In genomic region chr2:226796012-226796839, GRCh38 we compare ENCODE assay signal across 10 cellular contexts. TPM values are rescaled to one million over a fixed set of nuclear protein-coding genes. Genes with fewer than 3 reads are reported as not detected.
DNase-seq lines count a peak whose midpoint lies in the region; ATAC-seq and TF ChIP-seq lines count a peak whose summit lies in the region.
"Had no signal": no experiment of that assay in that cellular context is flagged by ENCODE, and none has a peak within 500 bp of the region (broad histone marks: within the 10 kb centered on the region; RNA-seq: fewer than 3 reads in every experiment).

No MANE protein-coding gene starts in this region.

- no peak for TF ChIP-seq EP300 in gastroesophageal sphincter (IDR thresholded peaks at IDR 0.05)

- peak overlapping the region in 2 of 7 donors; percentile 9 to 21 for H3K27ac Mint-ChIP-seq in CD4-positive, alpha-beta memory T cell
- H3K27ac Mint-ChIP-seq in natural killer cell treated with Interleukin-12 subunit alpha and Interleukin-12 subunit beta and Interleukin-15 and Interleukin-18, amount 100 ng/mL, for 72 hours: no peak overlapping the region
- H3K27ac Mint-ChIP-seq in WTC11: no peak overlapping the region
- H3K27ac Mint-ChIP-seq: memory B cell had no signal

- peaks cover 0 to 1% of the 10 kb centered on the region in 2 donors for H3K27me3 Mint-ChIP-seq in CD4-positive, alpha-beta memory T cell
- peaks cover 15 to 17% of the 10 kb centered on the region in 2 donors for H3K27me3 Mint-ChIP-seq in natural killer cell treated with Interleukin-12 subunit alpha and Interleukin-12 subunit beta and Interleukin-15 and Interleukin-18, amount 100 ng/mL, for 72 hours
- H3K27me3 Mint-ChIP-seq in WTC11 (ENCODE audit: low read depth): no peaks in the 10 kb centered on the region
- H3K27me3 Mint-ChIP-seq: memory B cell had no signal

- CTCF ChIA-PET in CD4-positive, alpha-beta memory T cell (lab: Charles Lee; ENCODE audit: partially characterized antibody): interaction anchor here (0.8 to 1.7 kb wide), 2 partner anchors 39 to 581 kb away, joined by 3 to 4 read pairs; partner anchors contain the start of gene RHBDD1
- CTCF ChIA-PET in RWPE1 (lab: Yijun Ruan, JAX): interaction anchor here (0.6 to 1.0 kb wide), 2 partner anchors 242 to 589 kb away, joined by 3 to 4 read pairs; no protein-coding TSS in a partner anchor
- CTCF ChIA-PET in WTC11 (lab: Charles Lee): interaction anchor here (1.0 to 1.5 kb wide), 2 partner anchors 41 to 765 kb away, joined by 3 read pairs; no protein-coding TSS in a partner anchor

- H3K4me3 ChIP-seq in CD4-positive, alpha-beta memory T cell (ENCODE audit: low read length in 2 of 2): no peak overlapping the region
- H3K4me3 ChIP-seq in gastroesophageal sphincter (peak overlapping the region in 1 of 2 donors; percentile 89), psoas muscle (peak overlapping the region; percentile 89)

- H3K27ac ChIP-seq in CD4-positive, alpha-beta memory T cell (ENCODE audit: low read depth, low read length): no peak overlapping the region
- H3K27ac ChIP-seq in RWPE1: peak overlapping the region; percentile 92
- peak overlapping the region in 3 of 4 donors; percentile 94 to 95 (median 95) for H3K27ac ChIP-seq in gastroesophageal sphincter
- H3K27ac ChIP-seq in psoas muscle: peak overlapping the region; percentile 99

- POLR2A ChIA-PET in CD4-positive, alpha-beta memory T cell (lab: Charles Lee; ENCODE audit: partially characterized antibody): interaction anchor here (1.5 kb wide), 1 partner anchor 40 kb away, joined by 7 read pairs; the partner anchor contains the start of gene RHBDD1
- POLR2A ChIA-PET in RWPE1 (lab: Yijun Ruan, JAX; ENCODE audit: low non-redundant PET): interaction anchor here (0.9 kb wide), 1 partner anchor 724 kb away, joined by 3 read pairs; no protein-coding TSS in a partner anchor
- POLR2A ChIA-PET in WTC11 (lab: Charles Lee): no interaction called here

- ATAC-seq in gastroesophageal sphincter (no peak), psoas muscle (no peak), WTC11 (no peak), HG02588 (IDR thresholded peaks at IDR 0.05; ENCODE audit: unreplicated experiment) (no peak)
- no peak for ATAC-seq in natural killer cell treated with Interleukin-12 subunit alpha and Interleukin-12 subunit beta and Interleukin-15 and Interleukin-18, amount 100 ng/mL, for 72 hours

- H3K27me3 ChIP-seq in CD4-positive, alpha-beta memory T cell (ENCODE audit: insufficient read depth, low read length): no peaks in the 10 kb centered on the region
- H3K27me3 ChIP-seq in gastroesophageal sphincter: no peaks in the 10 kb centered on the region
- H3K27me3 ChIP-seq in psoas muscle (ENCODE audit: insufficient read depth in 3 of 3, low read length in 2 of 3): no peaks in the 10 kb centered on the region

- peaks cover 0 to 1% of the 10 kb centered on the region in 2 donors for H3K36me3 Mint-ChIP-seq in CD4-positive, alpha-beta memory T cell
- no peaks in the 10 kb centered on the region for H3K36me3 Mint-ChIP-seq in natural killer cell treated with Interleukin-12 subunit alpha and Interleukin-12 subunit beta and Interleukin-15 and Interleukin-18, amount 100 ng/mL, for 72 hours
- peaks cover 16% of the 10 kb centered on the region for H3K36me3 Mint-ChIP-seq in WTC11
- H3K36me3 Mint-ChIP-seq: memory B cell had no signal

- TF ChIP-seq POLR2A in gastroesophageal sphincter (IDR thresholded peaks at IDR 0.05): no peak

- no peaks in the 10 kb centered on the region for H3K9me3 ChIP-seq in CD4-positive, alpha-beta memory T cell (ENCODE audit: control insufficient read depth in 1 of 2, low read length in 2 of 2)
- H3K9me3 ChIP-seq in gastroesophageal sphincter (no peaks in the 10 kb centered on the region), psoas muscle (no peaks in the 10 kb centered on the region)

- 40 to 100% methylated on average over 1 to 2 of the region's 25 CpGs for WGBS in gastroesophageal sphincter (ENCODE audit: low coverage in 1 of 2), 2 donors
- 42 to 74% (median 49%) methylated on average over 24 to 25 of the region's 25 CpGs for WGBS in psoas muscle, 3 donors

- no peaks in the 10 kb centered on the region for H3K36me3 ChIP-seq in CD4-positive, alpha-beta memory T cell (ENCODE audit: insufficient read depth, low read length)
- H3K36me3 ChIP-seq in gastroesophageal sphincter (peaks cover 0 to 8% of the 10 kb centered on the region in 2 donors), psoas muscle (ENCODE audit: insufficient read depth in 1 of 2, low read depth in 1 of 2) (no peaks in the 10 kb centered on the region)

- no peaks in the 10 kb centered on the region for H3K9me3 Mint-ChIP-seq in CD4-positive, alpha-beta memory T cell
- H3K9me3 Mint-ChIP-seq in natural killer cell treated with Interleukin-12 subunit alpha and Interleukin-12 subunit beta and Interleukin-15 and Interleukin-18, amount 100 ng/mL, for 72 hours: no peaks in the 10 kb centered on the region
- H3K9me3 Mint-ChIP-seq in WTC11: no peaks in the 10 kb centered on the region
- H3K9me3 Mint-ChIP-seq: memory B cell had no signal

- intact Hi-C loops in CD4-positive, alpha-beta memory T cell (cut with micrococcal nuclease): no loop called here
- intact Hi-C loops in psoas muscle (cut with DNase I): loop anchor here (2.0 to 10.0 kb wide), 9 partner anchors 54 to 641 kb away; no protein-coding TSS in a partner anchor

- no peak for TF ChIP-seq CTCF in RWPE1 (conservative IDR thresholded peaks at IDR 0.05; ENCODE audit: low read depth)
- TF ChIP-seq CTCF in gastroesophageal sphincter (IDR thresholded peaks at IDR 0.05): no peak
- TF ChIP-seq CTCF in psoas muscle (IDR thresholded peaks at IDR 0.05): no peak
- no peak for TF ChIP-seq CTCF in WTC11 (IDR thresholded peaks at IDR 0.05)

- H3K4me1 Mint-ChIP-seq in CD4-positive, alpha-beta memory T cell: peaks cover 20 to 46% (median 34%) of the 10 kb centered on the region in 4 donors
- H3K4me1 Mint-ChIP-seq in natural killer cell treated with Interleukin-12 subunit alpha and Interleukin-12 subunit beta and Interleukin-15 and Interleukin-18, amount 100 ng/mL, for 72 hours (ENCODE audit: low read depth in 2 of 2): peaks cover 11 to 18% of the 10 kb centered on the region in 2 donors
- peaks cover 58% of the 10 kb centered on the region for H3K4me1 Mint-ChIP-seq in WTC11

- no peak for DNase-seq in CD4-positive, alpha-beta memory T cell
- DNase-seq in RWPE1 (ENCODE audit: low spot score) (no peak), psoas muscle (peak; percentile 17 to 57), T-helper 2 cell (no peak), WTC11 (ENCODE audit: low spot score) (no peak)
- no peak for DNase-seq in natural killer cell treated with Interleukin-12 subunit alpha and Interleukin-12 subunit beta and Interleukin-15 and Interleukin-18, amount 100 ng/mL, for 72 hours (ENCODE audit: low spot score)
- DNase-seq: NCI-H1417 treated with DMSO at 0.1 percent for 48 hours had no signal

- H3K4me1 ChIP-seq in CD4-positive, alpha-beta memory T cell (ENCODE audit: insufficient read depth, low read length): peaks cover 27% of the 10 kb centered on the region
- peaks cover 0 to 76% (median 30%) of the 10 kb centered on the region in 3 donors for H3K4me1 ChIP-seq in gastroesophageal sphincter
- peaks cover 53% of the 10 kb centered on the region for H3K4me1 ChIP-seq in psoas muscle

- H3K4me3 Mint-ChIP-seq in CD4-positive, alpha-beta memory T cell: peak overlapping the region in 6 of 8 donors; percentile 15 to 41 (median 31)
- no peak overlapping the region for H3K4me3 Mint-ChIP-seq in natural killer cell treated with Interleukin-12 subunit alpha and Interleukin-12 subunit beta and Interleukin-15 and Interleukin-18, amount 100 ng/mL, for 72 hours
- H3K4me3 Mint-ChIP-seq in WTC11: no peak overlapping the region

TF ChIP-seq in WTC11, 78 proteins besides CTCF, POLR2A, EP300 and RAD21 (continues in another document):
- no peak for TF ChIP-seq GABPB1 (CRISPR knock-in tag; IDR thresholded peaks at IDR 0.05)
- TF ChIP-seq FOXP1 (CRISPR knock-in tag; IDR thresholded peaks at IDR 0.05; ENCODE audit: borderline replicate concordance): no peak
- TF ChIP-seq, protein P1, sequence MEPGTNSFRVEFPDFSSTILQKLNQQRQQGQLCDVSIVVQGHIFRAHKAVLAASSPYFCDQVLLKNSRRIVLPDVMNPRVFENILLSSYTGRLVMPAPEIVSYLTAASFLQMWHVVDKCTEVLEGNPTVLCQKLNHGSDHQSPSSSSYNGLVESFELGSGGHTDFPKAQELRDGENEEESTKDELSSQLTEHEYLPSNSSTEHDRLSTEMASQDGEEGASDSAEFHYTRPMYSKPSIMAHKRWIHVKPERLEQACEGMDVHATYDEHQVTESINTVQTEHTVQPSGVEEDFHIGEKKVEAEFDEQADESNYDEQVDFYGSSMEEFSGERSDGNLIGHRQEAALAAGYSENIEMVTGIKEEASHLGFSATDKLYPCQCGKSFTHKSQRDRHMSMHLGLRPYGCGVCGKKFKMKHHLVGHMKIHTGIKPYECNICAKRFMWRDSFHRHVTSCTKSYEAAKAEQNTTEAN (CRISPR knock-in tag; IDR thresholded peaks at IDR 0.05): no peak
- no peak for TF ChIP-seq ZNF671 (CRISPR knock-in tag; IDR thresholded peaks at IDR 0.05)
- TF ChIP-seq ZNF219 (CRISPR knock-in tag; IDR thresholded peaks at IDR 0.05; ENCODE audit: borderline replicate concordance): no peak
- TF ChIP-seq NFATC4 (CRISPR knock-in tag; IDR thresholded peaks at IDR 0.05): no peak
- TF ChIP-seq NR3C1 (CRISPR knock-in tag; conservative IDR thresholded peaks at IDR 0.05; ENCODE audit: low read depth): no peak
- no peak for TF ChIP-seq TEAD4 (CRISPR knock-in tag; IDR thresholded peaks at IDR 0.05)
- TF ChIP-seq KAT7 (CRISPR knock-in tag; IDR thresholded peaks at IDR 0.05; ENCODE audit: borderline replicate concordance): no peak
- TF ChIP-seq SMAD4 (CRISPR knock-in tag; IDR thresholded peaks at IDR 0.05): no peak
- no peak for TF ChIP-seq SOX15 (CRISPR knock-in tag; IDR thresholded peaks at IDR 0.05)
- TF ChIP-seq ATF1 (CRISPR knock-in tag; IDR thresholded peaks at IDR 0.05): no peak

RNA-seq across cellular contexts. Expression of gene IRS1, which starts 3.4 kb away (rescaled TPM):
- 1 to 10 TPM; 2.2 to 2.4 TPM for total RNA-seq in CD4-positive, alpha-beta memory T cell
- under 1 TPM; 0.02 to 0.03 TPM for polyA plus RNA-seq in CD4-positive, alpha-beta memory T cell
- total RNA-seq in gastroesophageal sphincter (10 to 100 TPM; 17.4 to 39.0 (median 25.3) TPM), psoas muscle (10 to 100 TPM in 3 of 4 donors, 1 to 10 TPM in 1; 6.1 to 12.2 (median 11.6) TPM), WTC11 (2021) (18.2 to 22.9 TPM (median 18.6 TPM) in 3 replicates)
- 10 to 100 TPM in 2 of 3 donors, 1 to 10 TPM in 1; 2.5 to 21.0 (median 17.1) TPM for polyA plus RNA-seq in psoas muscle
- total RNA-seq in natural killer cell treated with Interleukin-12 subunit alpha and Interleukin-12 subunit beta and Interleukin-15 and Interleukin-18, amount 100 ng/mL, for 72 hours: under 1 TPM; 0.21 to 0.39 TPM

RNA-seq across cellular contexts. Expression of gene RHBDD1, which starts 39.6 kb away (rescaled TPM):
- total RNA-seq in CD4-positive, alpha-beta memory T cell: 10 to 100 TPM; 54.6 to 66.0 TPM
- polyA plus RNA-seq in CD4-positive, alpha-beta memory T cell: 10 to 100 TPM; 15.6 to 26.8 TPM
- total RNA-seq in gastroesophageal sphincter (10 to 100 TPM; 22.2 to 35.2 (median 24.7) TPM), psoas muscle (10 to 100 TPM; 15.8 to 26.1 (median 20.1) TPM), WTC11 (2021) (20.5 to 26.8 TPM (median 25.7 TPM) in 3 replicates)
- 10 to 100 TPM in 1 of 3 donors, 1 to 10 TPM in 2; 6.7 to 24.5 (median 9.2) TPM for polyA plus RNA-seq in psoas muscle
- total RNA-seq in natural killer cell treated with Interleukin-12 subunit alpha and Interleukin-12 subunit beta and Interleukin-15 and Interleukin-18, amount 100 ng/mL, for 72 hours: 10 to 100 TPM; 40.1 to 43.3 TPM

Comparison
In these comparisons a context has a peak if more than half of its experiments do, and no peak if none do; other contexts are left out.
1. DNase-seq: peak in psoas muscle (2 of 2); none in CD4-positive, alpha-beta memory T cell (0 of 5), RWPE1 (single experiment), T-helper 2 cell (0 of 5), natural killer cell treated with Interleukin-12 subunit alpha and Interleukin-12 subunit beta and Interleukin-15 and Interleukin-18, amount 100 ng/mL, for 72 hours (single experiment) and WTC11 (single experiment).
2. H3K4me3 Mint-ChIP-seq: peak in CD4-positive, alpha-beta memory T cell (6 of 8); none in natural killer cell treated with Interleukin-12 subunit alpha and Interleukin-12 subunit beta and Interleukin-15 and Interleukin-18, amount 100 ng/mL, for 72 hours (single experiment) and WTC11 (single experiment).